In the genomic region with DNA sequence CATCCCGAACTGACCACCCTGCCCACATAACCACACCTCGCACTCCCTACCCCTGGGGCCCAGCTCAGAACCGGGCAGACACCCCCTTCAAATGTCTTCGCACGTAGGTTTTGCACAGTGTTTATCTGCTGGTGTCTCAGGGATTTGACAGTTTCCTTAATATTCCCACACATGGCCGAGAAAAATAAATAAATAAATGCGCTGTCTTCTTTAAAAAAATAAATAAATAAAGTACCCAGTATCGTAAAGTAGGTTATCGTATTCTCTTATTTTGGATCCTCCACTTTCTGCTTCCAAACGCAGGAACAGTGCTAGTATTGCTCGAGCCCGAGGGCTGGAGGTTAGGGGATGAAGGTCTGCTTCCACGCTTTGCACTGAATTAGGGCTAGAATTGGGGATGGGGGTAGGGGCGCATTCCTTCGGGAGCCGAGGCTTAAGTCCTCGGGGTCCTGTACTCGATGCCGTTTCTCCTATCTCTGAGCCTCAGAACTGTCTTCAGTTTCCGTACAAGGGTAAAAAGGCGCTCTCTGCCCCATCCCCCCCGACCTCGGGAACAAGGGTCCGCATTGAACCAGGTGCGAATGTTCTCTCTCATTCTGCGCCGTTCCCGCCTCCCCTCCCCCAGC, we compare ENCODE assay signal across 8 cellular contexts. TPM values are rescaled to one million over a fixed set of nuclear protein-coding genes. Genes with fewer than 3 reads are reported as not detected.
DNase-seq lines count a peak whose midpoint lies in the region; ATAC-seq, FAIRE-seq and TF ChIP-seq lines count a peak whose summit lies in the region.

No MANE protein-coding gene starts in this region.

- intact Hi-C loops in Panc1 (cut with micrococcal nuclease; ENCODE audit: unreplicated experiment), result no loop called here

- no peaks in the 10 kb centered on the region for H3K9me3 Mint-ChIP-seq in activated naive CD4-positive, alpha-beta T cell treated with anti-CD3 and anti-CD28 coated beads, Interleukin-2, amount 10 ng/mL, durations not matched to agents 7 days and 5 days
- H3K9me3 Mint-ChIP-seq in neural progenitor cell, result no peaks in the 10 kb centered on the region

- H3K9me3 ChIP-seq in Panc1 (ENCODE audit: control insufficient read depth, insufficient read depth, low read depth, low read length) (no peaks in the 10 kb centered on the region), neural progenitor cell (ENCODE audit: low read depth) (no peaks in the 10 kb centered on the region)

- peak overlapping the region; percentile 90 for H3K4me2 ChIP-seq in neural progenitor cell

- H3F3A ChIP-seq in neural progenitor cell (ENCODE audit: low read depth), result peaks cover 36% of the 10 kb centered on the region

- TF ChIP-seq CTCF in Panc1 (IDR thresholded peaks at IDR 0.05) (no peak), neural progenitor cell (IDR thresholded peaks at IDR 0.05) (no peak)

- POLR2A ChIA-PET in Panc1 (lab: Charles Lee), result interaction anchor here (0.6 to 1.3 kb wide), 2 partner anchors 19 to 114 kb away, joined by 4 to 10 read pairs; no protein-coding TSS in a partner anchor

- peak overlapping the region; percentile 94 for H3K27ac Mint-ChIP-seq in activated naive CD4-positive, alpha-beta T cell treated with anti-CD3 and anti-CD28 coated beads, Interleukin-2, amount 10 ng/mL, durations not matched to agents 7 days and 5 days
- H3K27ac Mint-ChIP-seq in neural progenitor cell, result peak overlapping the region; percentile 97

- peaks cover 25% of the 10 kb centered on the region for H4K20me1 ChIP-seq in neural progenitor cell (ENCODE audit: low read depth)

- DNase-seq in activated naive CD4-positive, alpha-beta T cell treated with anti-CD3 and anti-CD28 coated beads, Interleukin-2, amount 10 ng/mL, durations not matched to agents 7 days and 5 days, result no peak
- no peak for DNase-seq in activated naive CD4-positive, alpha-beta T cell treated with Interleukin-2 at 50 U/mL for 16 hours
- DNase-seq in Panc1 (ENCODE audit: low read depth, low spot score) (no peak), neural progenitor cell (ENCODE audit: low spot score) (no peak), NCI-H1417 (lab: John Stamatoyannopoulos, UW) (no peak), RPMI8226 (no peak), nucleus accumbens (lab: John Stamatoyannopoulos, UW) (no peak)

- peak overlapping the region; percentile 14 for H2AFZ ChIP-seq in neural progenitor cell (replicated peaks)

- peaks cover 98% of the 10 kb centered on the region for H3K27me3 Mint-ChIP-seq in activated naive CD4-positive, alpha-beta T cell treated with anti-CD3 and anti-CD28 coated beads, Interleukin-2, amount 10 ng/mL, durations not matched to agents 7 days and 5 days
- H3K27me3 Mint-ChIP-seq in neural progenitor cell (ENCODE audit: insufficient read depth, low read depth), result peaks cover 35% of the 10 kb centered on the region

- peaks cover 6% of the 10 kb centered on the region; the same call in 1 of the 2 replicates for H3K36me3 ChIP-seq in Panc1 (ENCODE audit: control insufficient read depth, insufficient read depth, low read length)
- H3K36me3 ChIP-seq in neural progenitor cell, result no peaks in the 10 kb centered on the region

- peaks cover 7% of the 10 kb centered on the region for H3K36me3 Mint-ChIP-seq in activated naive CD4-positive, alpha-beta T cell treated with anti-CD3 and anti-CD28 coated beads, Interleukin-2, amount 10 ng/mL, durations not matched to agents 7 days and 5 days
- H3K36me3 Mint-ChIP-seq in neural progenitor cell, result peaks cover 18% of the 10 kb centered on the region

- in situ Hi-C loops in Panc1 (cut with HindIII; ENCODE audit: low pct_unique_long_range_greater_than_20kb, low sequenced_read_pairs), result no loop called here

- no peaks in the 10 kb centered on the region for H3K4me1 ChIP-seq in Panc1 (ENCODE audit: control insufficient read depth, insufficient read depth, low read length)
- H3K4me1 ChIP-seq in neural progenitor cell, result peaks cover 13% of the 10 kb centered on the region

- H3K4me3 Mint-ChIP-seq in activated naive CD4-positive, alpha-beta T cell treated with anti-CD3 and anti-CD28 coated beads, Interleukin-2, amount 10 ng/mL, durations not matched to agents 7 days and 5 days, result peak overlapping the region; percentile 77
- peak overlapping the region; percentile 96 for H3K4me3 Mint-ChIP-seq in neural progenitor cell

- CTCF ChIA-PET in activated naive CD4-positive, alpha-beta T cell treated with anti-CD3 and anti-CD28 coated beads, Interleukin-2, amount 10 ng/mL, durations not matched to agents 7 days and 5 days (lab: Charles Lee), result interaction anchor here (0.7 kb wide), 1 partner anchor 111 kb away, joined by 3 read pairs; no protein-coding TSS in a partner anchor
- CTCF ChIA-PET in Panc1 (lab: Charles Lee), result no interaction called here

- H3K27ac ChIP-seq in Panc1 (ENCODE audit: low read length), result no peak overlapping the region
- H3K27ac ChIP-seq in neural progenitor cell, result no peak overlapping the region

- ATAC-seq in Panc1, result peak; percentile 8

- no TSS peak for BruUV-seq in Panc1 (replicated peaks; lab: Mats Ljungman, UMichigan)

- H3K27me3 ChIP-seq in Panc1 (ENCODE audit: control insufficient read depth, insufficient read depth, low read length) (no peaks in the 10 kb centered on the region), neural progenitor cell (peaks cover 87% of the 10 kb centered on the region)

- peak overlapping the region; percentile 61 to 88 for H3K4me3 ChIP-seq in Panc1 (ENCODE audit: low read depth in 2 of 2, low read length in 2 of 2)
- peak overlapping the region; percentile 64 for H3K4me3 ChIP-seq in neural progenitor cell

- no peaks in the 10 kb centered on the region for H3K79me2 ChIP-seq in neural progenitor cell (ENCODE audit: low read depth)

- FAIRE-seq in endometrium (lab: Jason Lieb, UNC), result peak; percentile 12

- H3K9ac ChIP-seq in neural progenitor cell, result no peak overlapping the region

- H3K4me1 Mint-ChIP-seq in activated naive CD4-positive, alpha-beta T cell treated with anti-CD3 and anti-CD28 coated beads, Interleukin-2, amount 10 ng/mL, durations not matched to agents 7 days and 5 days, result peaks cover 46% of the 10 kb centered on the region
- peaks cover 46% of the 10 kb centered on the region for H3K4me1 Mint-ChIP-seq in neural progenitor cell

RNA-seq across cellular contexts. Expression of a gene that starts 0.7 kb away (rescaled TPM):
- total RNA-seq in Panc1 (2021; ENCODE audit: unreplicated experiment), result 26.8 TPM
- 10.0 TPM for polyA plus RNA-seq in Panc1 (2012; ENCODE audit: insufficient read length)
- total RNA-seq in neural progenitor cell (ENCODE audit: low replicate concordance), result 32.9 and 98.6 TPM in 2 replicates
